8 cellular contexts compared by ENCODE assay signal in the genomic region with DNA sequence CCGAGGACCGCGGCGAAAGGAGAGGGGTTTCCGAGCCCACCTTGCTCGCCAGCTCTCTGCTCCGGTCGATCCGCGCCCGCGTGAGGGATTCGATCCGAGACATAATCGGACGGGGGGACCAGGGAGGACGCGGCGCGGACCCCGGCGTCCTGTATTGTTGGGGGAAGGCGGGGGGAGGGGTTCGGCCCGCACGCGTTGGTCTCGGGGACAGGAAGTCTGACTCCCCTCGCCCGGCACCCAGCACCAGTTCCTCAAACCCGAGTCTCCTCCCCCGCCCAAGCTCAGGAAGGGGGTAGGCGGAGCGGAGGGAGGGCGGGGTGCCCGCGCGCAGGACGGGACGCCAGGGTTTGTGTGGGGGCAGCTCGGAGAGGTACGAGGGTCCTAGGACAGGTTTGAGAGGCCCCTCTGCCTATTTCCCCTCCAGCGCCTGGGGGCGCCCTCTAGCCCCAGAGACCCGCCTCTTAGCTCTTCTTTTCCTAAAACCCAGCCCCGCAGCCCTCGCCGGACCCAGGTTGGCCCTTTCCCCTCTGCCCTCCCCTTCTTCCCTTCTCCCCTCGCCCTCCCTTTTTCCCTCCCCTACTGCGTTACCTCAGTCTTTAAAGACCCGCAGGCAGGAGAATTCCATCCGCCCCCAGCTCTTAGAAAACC. TPM values are rescaled to one million over a fixed set of nuclear protein-coding genes. Genes with fewer than 3 reads are reported as not detected.
DNase-seq lines count a peak whose midpoint lies in the region; ATAC-seq and TF ChIP-seq lines count a peak whose summit lies in the region.

Gene ARHGEF2 (minus strand): TSS at position 223 of the 648 bp plus-strand sequence. CDS start 120 bp downstream, at position 103.

- POLR2A ChIA-PET in activated CD4-positive, alpha-beta memory T cell treated with anti-CD3 and anti-CD28 coated beads for 36 hours (lab: Charles Lee): interaction anchor here (1.0 to 5.1 kb wide), 8 partner anchors 10 to 85 kb away, joined by 3 to 44 read pairs (median 17); partner anchors contain the start of gene KHDC4

- no peaks in the 10 kb centered on the region for H3K9me3 Mint-ChIP-seq in activated CD4-positive, alpha-beta memory T cell treated with anti-CD3 and anti-CD28 coated beads for 36 hours

- no peaks in the 10 kb centered on the region for H3K27me3 Mint-ChIP-seq in activated CD4-positive, alpha-beta memory T cell treated with anti-CD3 and anti-CD28 coated beads for 36 hours

- peak within 1 kb of the TSS; percentile 96 for H3K4me3 Mint-ChIP-seq in activated CD4-positive, alpha-beta memory T cell treated with anti-CD3 and anti-CD28 coated beads for 36 hours

- ATAC-seq in HG03045 (IDR thresholded peaks at IDR 0.05; ENCODE audit: unreplicated experiment) (peak; percentile 51), GM21825 (IDR thresholded peaks at IDR 0.05; ENCODE audit: unreplicated experiment) (no peak)

- H3K27ac Mint-ChIP-seq in activated CD4-positive, alpha-beta memory T cell treated with anti-CD3 and anti-CD28 coated beads for 36 hours: peak within 1 kb of the TSS; percentile 96

- intact Hi-C loops in activated CD4-positive, alpha-beta memory T cell treated with anti-CD3 and anti-CD28 coated beads for 36 hours (cut with micrococcal nuclease): loop anchor here (1.0 kb wide), 1 partner anchor 8 kb away; no protein-coding TSS in a partner anchor

- peaks cover 29% of the 10 kb centered on the region for H3K36me3 Mint-ChIP-seq in activated CD4-positive, alpha-beta memory T cell treated with anti-CD3 and anti-CD28 coated beads for 36 hours

- TF ChIP-seq CTCF in GM12874 (IDR thresholded peaks at IDR 0.05; ENCODE audit: insufficient read depth, low read depth, low read length): peak; percentile 63

- CTCF ChIA-PET in activated CD4-positive, alpha-beta memory T cell treated with anti-CD3 and anti-CD28 coated beads for 36 hours (lab: Charles Lee): interaction anchor here (1.4 to 9.3 kb wide), 7 partner anchors 10 to 88 kb away, joined by 5 to 77 read pairs (median 29); partner anchors contain the start of gene KHDC4

- H3K4me1 Mint-ChIP-seq in activated CD4-positive, alpha-beta memory T cell treated with anti-CD3 and anti-CD28 coated beads for 36 hours (ENCODE audit: low read depth): peaks cover 66% of the 10 kb centered on the region

- peak; percentile 70 for DNase-seq in NCI-H526 treated with DMSO at 0.1 percent for 48 hours (lab: John Stamatoyannopoulos, UW)
- DNase-seq in activated CD4-positive, alpha-beta memory T cell treated with anti-CD3 and anti-CD28 coated beads for 36 hours: peak; percentile 88
- peak; percentile 92 for DNase-seq in ecto neural progenitor cell (ENCODE audit: low spot score)
- DNase-seq in lung microvascular endothelial cell (ENCODE audit: low read depth in 2 of 2): peak in 1 of 2 donors; percentile 49
- DNase-seq in stimulated activated CD4-positive, alpha-beta T cell treated with anti-CD3 and anti-CD28 coated beads, TNF-alpha, amount 100 ng/mL, for 4 hours (ENCODE audit: low read depth in 3 of 3): peak; percentile 69 to 76 (median 76)

RNA-seq across cellular contexts. Expression of gene ARHGEF2, which starts in this region (rescaled TPM):
- total RNA-seq in activated CD4-positive, alpha-beta memory T cell treated with anti-CD3 and anti-CD28 coated beads for 36 hours: 100 to 1,000 TPM; 165 to 174 TPM
- total RNA-seq in lung microvascular endothelial cell: 59.3 and 69.4 TPM in 2 replicates
